29 cellular contexts compared by ENCODE assay signal in the genomic region with DNA sequence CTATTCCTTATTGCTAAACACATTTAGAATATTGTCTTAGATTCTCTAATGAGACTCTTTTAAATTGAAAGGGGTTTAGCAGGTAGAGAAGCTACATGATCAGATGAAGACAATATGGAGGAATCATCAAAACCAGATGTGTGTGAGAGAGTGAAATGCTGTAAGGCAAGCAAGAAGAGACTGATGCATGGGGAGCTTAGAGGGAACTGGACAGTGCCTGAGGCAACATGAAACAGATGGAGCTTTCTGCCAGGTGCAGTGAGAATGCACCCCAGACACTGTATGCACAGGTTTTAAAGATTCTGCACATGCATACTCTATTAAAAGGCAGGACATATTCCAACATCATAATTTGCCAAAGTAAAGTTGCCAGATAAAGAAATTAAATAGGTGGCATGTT.
"Had no signal": no experiment of that assay in that cellular context is flagged by ENCODE, and none has a peak within 500 bp of the region (broad histone marks: within the 10 kb centered on the region; RNA-seq: fewer than 3 reads in every experiment).

No MANE protein-coding gene starts in this region.

- H3K36me3 Mint-ChIP-seq: activated CD4-positive, alpha-beta memory T cell treated with anti-CD3 and anti-CD28 coated beads for 36 hours; activated naive CD8-positive, alpha-beta T cell treated with anti-CD3 and anti-CD28 coated beads for 36 hours; natural killer cell; neural progenitor cell; stimulated activated naive B cell treated with anti-CD40 and anti-IgM and Interleukin-4, amounts not matched to agents 10 μg/mL and 1 μg/mL and 100 μg/mL, for 72 hours had no signal

- H3K27ac Mint-ChIP-seq: activated CD4-positive, alpha-beta memory T cell treated with anti-CD3 and anti-CD28 coated beads for 36 hours; activated CD4-positive, alpha-beta T cell treated with anti-CD3 and anti-CD28 coated beads, Interleukin-2, amount 10 ng/mL, durations not matched to agents 24 days and 14 days; activated naive CD4-positive, alpha-beta T cell treated with anti-CD3 and anti-CD28 coated beads for 36 hours; activated naive CD8-positive, alpha-beta T cell treated with anti-CD3 and anti-CD28 coated beads for 36 hours; activated T-helper 1 cell treated with anti-CD3 and anti-CD28 coated beads, Interleukin-12 subunit alpha, Interleukin-12 subunit beta, Interleukin-2, Interleukin-4 antibody, amounts not matched to agents 30 ng/mL and 10 ng/mL and 1 ng/mL, durations not matched to agents 14 hours and 24 hours and 36 hours; natural killer cell; neural progenitor cell; stimulated activated naive B cell treated with anti-CD40 and anti-IgM and Interleukin-4, amounts not matched to agents 10 μg/mL and 1 μg/mL and 100 μg/mL, for 72 hours had no signal

- H2AFZ ChIP-seq: neural progenitor cell had no signal

- H3K27me3 Mint-ChIP-seq: activated CD4-positive, alpha-beta memory T cell treated with anti-CD3 and anti-CD28 coated beads for 36 hours; activated CD4-positive, alpha-beta T cell treated with anti-CD3 and anti-CD28 coated beads, Interleukin-2, amount 10 ng/mL, durations not matched to agents 24 days and 14 days; activated naive CD8-positive, alpha-beta T cell treated with anti-CD3 and anti-CD28 coated beads for 36 hours; stimulated activated naive B cell treated with anti-CD40 and anti-IgM and Interleukin-4, amounts not matched to agents 10 μg/mL and 1 μg/mL and 100 μg/mL, for 72 hours had no signal

- H3K4me1 Mint-ChIP-seq: activated CD4-positive, alpha-beta T cell treated with anti-CD3 and anti-CD28 coated beads, Interleukin-2, amount 10 ng/mL, durations not matched to agents 24 days and 14 days; activated naive CD8-positive, alpha-beta T cell treated with anti-CD3 and anti-CD28 coated beads for 36 hours; natural killer cell; neural progenitor cell; stimulated activated naive B cell treated with anti-CD40 and anti-IgM and Interleukin-4, amounts not matched to agents 10 μg/mL and 1 μg/mL and 100 μg/mL, for 72 hours had no signal

- H3K4me3 Mint-ChIP-seq: activated CD4-positive, alpha-beta memory T cell treated with anti-CD3 and anti-CD28 coated beads for 36 hours; activated CD4-positive, alpha-beta T cell treated with anti-CD3 and anti-CD28 coated beads, Interleukin-2, amount 10 ng/mL, durations not matched to agents 24 days and 14 days; activated naive CD4-positive, alpha-beta T cell treated with anti-CD3 and anti-CD28 coated beads for 36 hours; activated naive CD8-positive, alpha-beta T cell treated with anti-CD3 and anti-CD28 coated beads for 36 hours; activated T-helper 1 cell treated with anti-CD3 and anti-CD28 coated beads, Interleukin-12 subunit alpha, Interleukin-12 subunit beta, Interleukin-2, Interleukin-4 antibody, amounts not matched to agents 30 ng/mL and 10 ng/mL and 1 ng/mL, durations not matched to agents 14 hours and 24 hours and 36 hours; natural killer cell; neural progenitor cell; stimulated activated naive B cell treated with anti-CD40 and anti-IgM and Interleukin-4, amounts not matched to agents 10 μg/mL and 1 μg/mL and 100 μg/mL, for 72 hours had no signal

- DNase-seq: activated CD4-positive, alpha-beta memory T cell treated with anti-CD3 and anti-CD28 coated beads for 36 hours; activated CD4-positive, alpha-beta T cell treated with anti-CD3 and anti-CD28 coated beads, Interleukin-2, amount 10 ng/mL, durations not matched to agents 24 days and 14 days; activated CD4-positive, CD25-positive, alpha-beta regulatory T cell treated with anti-CD3 and anti-CD28 coated beads, Interleukin-2, amount 50 U/mL, for 72 hours; activated CD8-positive, alpha-beta memory T cell treated with anti-CD3 and anti-CD28 coated beads, Interleukin-2, amount 50 U/mL, for 4 hours; activated effector memory CD4-positive, alpha-beta T cell treated with anti-CD3 and anti-CD28 coated beads, Interleukin-2, amount 50 U/mL, for 16 hours; activated naive CD4-positive, alpha-beta T cell treated with anti-CD3 and anti-CD28 coated beads for 36 hours; activated naive CD8-positive, alpha-beta T cell treated with anti-CD3 and anti-CD28 coated beads for 36 hours; activated T-cell treated with anti-CD3 and anti-CD28 coated beads, Interleukin-2, amount 50 U/mL, for 1 hour; adrenal gland; aorta; body of pancreas; cerebellar nuclear complex; colonic mucosa; effector memory CD4-positive, alpha-beta T cell; left ventricle myocardium inferior; mesendoderm; natural killer cell; stimulated activated CD4-positive, alpha-beta T cell treated with anti-CD3 and anti-CD28 coated beads, Interleukin-1b, Interleukin-23, amount 100 ng/mL, for 48 hours; stimulated activated CD4-positive, alpha-beta T cell treated with anti-CD3 and anti-CD28 coated beads, Interleukin-4, amount 100 ng/mL, for 4 hours; stimulated activated CD8-positive, alpha-beta memory T cell treated with anti-CD3 and anti-CD28 coated beads, Interleukin-4, amount 100 ng/mL, for 48 hours; stimulated activated naive B cell treated with anti-CD40 and anti-IgM and Interleukin-4, amounts not matched to agents 10 μg/mL and 1 μg/mL and 100 μg/mL, for 72 hours; stomach; thyroid gland; upper lobe of left lung had no signal

- H3K27ac ChIP-seq: adrenal gland, body of pancreas, colonic mucosa, left ventricle myocardium inferior, neural progenitor cell, right atrium auricular region, stomach, thyroid gland, upper lobe of left lung, vagina had no signal

- H3K9me3 Mint-ChIP-seq: activated CD4-positive, alpha-beta T cell treated with anti-CD3 and anti-CD28 coated beads, Interleukin-2, amount 10 ng/mL, durations not matched to agents 24 days and 14 days; activated T-helper 1 cell treated with anti-CD3 and anti-CD28 coated beads, Interleukin-12 subunit alpha, Interleukin-12 subunit beta, Interleukin-2, Interleukin-4 antibody, amounts not matched to agents 30 ng/mL and 10 ng/mL and 1 ng/mL, durations not matched to agents 14 hours and 24 hours and 36 hours; natural killer cell; neural progenitor cell had no signal

- H3K9me3 ChIP-seq: adrenal gland, body of pancreas, colonic mucosa, left ventricle myocardium inferior, right atrium auricular region, stomach, thyroid gland, upper lobe of left lung, vagina had no signal

- H3K27me3 ChIP-seq: adrenal gland, body of pancreas, colonic mucosa, neural progenitor cell, right atrium auricular region, stomach, thyroid gland, upper lobe of left lung, vagina had no signal

- H3K4me2 ChIP-seq: neural progenitor cell, smooth muscle cell had no signal

- H3K9ac ChIP-seq: neural progenitor cell had no signal

- H3K4me1 ChIP-seq: adrenal gland, body of pancreas, colonic mucosa, left ventricle myocardium inferior, neural progenitor cell, right atrium auricular region, stomach, thyroid gland, upper lobe of left lung, vagina had no signal

- ATAC-seq: body of pancreas; natural killer cell; stimulated activated naive B cell treated with anti-CD40 and anti-IgM and Interleukin-4, amounts not matched to agents 10 μg/mL and 1 μg/mL and 100 μg/mL, for 72 hours had no signal
